1 cellular context compared by ENCODE assay signal in the genomic region with DNA sequence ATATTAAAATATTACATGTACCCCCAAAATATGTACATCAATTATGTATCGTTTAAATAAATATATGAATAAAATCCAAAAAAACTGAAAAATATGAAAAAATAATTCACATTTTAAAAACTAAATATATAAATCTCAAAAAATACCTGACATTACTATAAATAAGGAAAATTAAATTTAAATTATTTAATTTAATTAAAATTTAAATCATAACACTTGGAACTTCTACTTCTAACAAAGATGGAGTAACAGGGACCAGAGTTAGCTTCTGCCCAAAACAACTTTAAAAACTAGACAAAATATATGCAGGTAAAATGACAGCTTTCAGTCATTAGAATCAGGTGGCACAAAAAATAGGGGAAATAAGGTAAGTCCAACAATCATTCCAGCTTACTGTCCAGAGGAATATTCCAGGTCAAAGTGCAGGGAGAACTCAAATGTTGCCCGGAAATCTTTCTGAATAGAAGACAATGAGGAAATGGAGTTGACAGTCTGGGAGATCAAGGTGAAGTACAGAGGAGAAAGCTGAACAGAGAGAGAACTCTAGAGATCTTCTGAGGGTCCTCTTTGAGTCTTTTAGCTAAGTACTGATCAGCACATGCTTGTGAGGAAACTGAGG.
A peak's percentile ranks its signal among the peaks of the same experiment; 100 is the strongest.
TF ChIP-seq lines count a peak whose summit lies in the region.

No MANE protein-coding gene starts in this region.

TF ChIP-seq in HepG2, 621 proteins besides CTCF, POLR2A, EP300 and RAD21 (continued from another document and continues in another):
- TF ChIP-seq, protein P1, sequence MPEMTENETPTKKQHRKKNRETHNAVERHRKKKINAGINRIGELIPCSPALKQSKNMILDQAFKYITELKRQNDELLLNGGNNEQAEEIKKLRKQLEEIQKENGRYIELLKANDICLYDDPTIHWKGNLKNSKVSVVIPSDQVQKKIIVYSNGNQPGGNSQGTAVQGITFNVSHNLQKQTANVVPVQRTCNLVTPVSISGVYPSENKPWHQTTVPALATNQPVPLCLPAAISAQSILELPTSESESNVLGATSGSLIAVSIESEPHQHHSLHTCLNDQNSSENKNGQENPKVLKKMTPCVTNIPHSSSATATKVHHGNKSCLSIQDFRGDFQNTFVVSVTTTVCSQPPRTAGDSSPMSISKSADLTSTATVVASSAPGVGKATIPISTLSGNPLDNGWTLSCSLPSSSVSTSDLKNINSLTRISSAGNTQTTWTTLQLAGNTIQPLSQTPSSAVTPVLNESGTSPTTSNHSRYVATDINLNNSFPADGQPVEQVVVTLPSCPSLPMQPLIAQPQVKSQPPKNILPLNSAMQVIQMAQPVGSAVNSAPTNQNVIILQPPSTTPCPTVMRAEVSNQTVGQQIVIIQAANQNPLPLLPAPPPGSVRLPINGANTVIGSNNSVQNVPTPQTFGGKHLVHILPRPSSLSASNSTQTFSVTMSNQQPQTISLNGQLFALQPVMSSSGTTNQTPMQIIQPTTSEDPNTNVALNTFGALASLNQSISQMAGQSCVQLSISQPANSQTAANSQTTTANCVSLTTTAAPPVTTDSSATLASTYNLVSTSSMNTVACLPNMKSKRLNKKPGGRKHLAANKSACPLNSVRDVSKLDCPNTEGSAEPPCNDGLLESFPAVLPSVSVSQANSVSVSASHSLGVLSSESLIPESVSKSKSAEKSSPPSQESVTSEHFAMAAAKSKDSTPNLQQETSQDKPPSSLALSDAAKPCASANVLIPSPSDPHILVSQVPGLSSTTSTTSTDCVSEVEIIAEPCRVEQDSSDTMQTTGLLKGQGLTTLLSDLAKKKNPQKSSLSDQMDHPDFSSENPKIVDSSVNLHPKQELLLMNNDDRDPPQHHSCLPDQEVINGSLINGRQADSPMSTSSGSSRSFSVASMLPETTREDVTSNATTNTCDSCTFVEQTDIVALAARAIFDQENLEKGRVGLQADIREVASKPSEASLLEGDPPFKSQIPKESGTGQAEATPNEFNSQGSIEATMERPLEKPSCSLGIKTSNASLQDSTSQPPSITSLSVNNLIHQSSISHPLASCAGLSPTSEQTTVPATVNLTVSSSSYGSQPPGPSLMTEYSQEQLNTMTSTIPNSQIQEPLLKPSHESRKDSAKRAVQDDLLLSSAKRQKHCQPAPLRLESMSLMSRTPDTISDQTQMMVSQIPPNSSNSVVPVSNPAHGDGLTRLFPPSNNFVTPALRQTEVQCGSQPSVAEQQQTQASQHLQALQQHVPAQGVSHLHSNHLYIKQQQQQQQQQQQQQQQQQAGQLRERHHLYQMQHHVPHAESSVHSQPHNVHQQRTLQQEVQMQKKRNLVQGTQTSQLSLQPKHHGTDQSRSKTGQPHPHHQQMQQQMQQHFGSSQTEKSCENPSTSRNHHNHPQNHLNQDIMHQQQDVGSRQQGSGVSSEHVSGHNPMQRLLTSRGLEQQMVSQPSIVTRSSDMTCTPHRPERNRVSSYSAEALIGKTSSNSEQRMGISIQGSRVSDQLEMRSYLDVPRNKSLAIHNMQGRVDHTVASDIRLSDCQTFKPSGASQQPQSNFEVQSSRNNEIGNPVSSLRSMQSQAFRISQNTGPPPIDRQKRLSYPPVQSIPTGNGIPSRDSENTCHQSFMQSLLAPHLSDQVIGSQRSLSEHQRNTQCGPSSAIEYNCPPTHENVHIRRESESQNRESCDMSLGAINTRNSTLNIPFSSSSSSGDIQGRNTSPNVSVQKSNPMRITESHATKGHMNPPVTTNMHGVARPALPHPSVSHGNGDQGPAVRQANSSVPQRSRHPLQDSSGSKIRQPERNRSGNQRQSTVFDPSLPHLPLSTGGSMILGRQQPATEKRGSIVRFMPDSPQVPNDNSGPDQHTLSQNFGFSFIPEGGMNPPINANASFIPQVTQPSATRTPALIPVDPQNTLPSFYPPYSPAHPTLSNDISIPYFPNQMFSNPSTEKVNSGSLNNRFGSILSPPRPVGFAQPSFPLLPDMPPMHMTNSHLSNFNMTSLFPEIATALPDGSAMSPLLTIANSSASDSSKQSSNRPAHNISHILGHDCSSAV (CRISPR knock-in tag; IDR thresholded peaks at IDR 0.05; ENCODE audit: borderline replicate concordance): no peak
- TF ChIP-seq ZNF337 (CRISPR knock-in tag; IDR thresholded peaks at IDR 0.05; ENCODE audit: borderline replicate concordance, low read depth) (no peak), KAT8 (CRISPR knock-in tag; IDR thresholded peaks at IDR 0.05) (peak; percentile 38; the same call in 1 of the 2 replicates), ZC3H13 (CRISPR knock-in tag; IDR thresholded peaks at IDR 0.05) (no peak), ZNF230 (CRISPR knock-in tag; IDR thresholded peaks at IDR 0.05) (no peak), ZEB1 (IDR thresholded peaks at IDR 0.05; ENCODE audit: insufficient replicate concordance, low read depth) (no peak), FOXC1 (CRISPR knock-in tag; IDR thresholded peaks at IDR 0.05; ENCODE audit: borderline replicate concordance) (no peak), BORCS8-MEF2B (CRISPR knock-in tag; IDR thresholded peaks at IDR 0.05) (no peak), SYNCRIP (IDR thresholded peaks at IDR 0.05; ENCODE audit: insufficient read depth, low read depth, low read length) (no peak), NR2F1 (CRISPR knock-in tag; IDR thresholded peaks at IDR 0.05) (no peak), KLF15 (CRISPR knock-in tag; IDR thresholded peaks at IDR 0.05; ENCODE audit: borderline replicate concordance) (no peak), KMT2A (CRISPR knock-in tag; IDR thresholded peaks at IDR 0.05) (no peak), NFYB (CRISPR knock-in tag; IDR thresholded peaks at IDR 0.05) (no peak), DMAP1 (CRISPR knock-in tag; IDR thresholded peaks at IDR 0.05) (0 out of 2 replicates have a peak, but pooled peaks have one; percentile 42), NFYC (CRISPR knock-in tag; IDR thresholded peaks at IDR 0.05) (no peak), ZFAT (CRISPR knock-in tag; conservative IDR thresholded peaks at IDR 0.05) (no peak), TARDBP (CRISPR knock-in tag; IDR thresholded peaks at IDR 0.05) (no peak), KDM1A (CRISPR knock-in tag; IDR thresholded peaks at IDR 0.05) (no peak), KAT2B (IDR thresholded peaks at IDR 0.05; ENCODE audit: borderline replicate concordance, low read depth, low read length) (no peak)
- TF ChIP-seq, protein P2, sequence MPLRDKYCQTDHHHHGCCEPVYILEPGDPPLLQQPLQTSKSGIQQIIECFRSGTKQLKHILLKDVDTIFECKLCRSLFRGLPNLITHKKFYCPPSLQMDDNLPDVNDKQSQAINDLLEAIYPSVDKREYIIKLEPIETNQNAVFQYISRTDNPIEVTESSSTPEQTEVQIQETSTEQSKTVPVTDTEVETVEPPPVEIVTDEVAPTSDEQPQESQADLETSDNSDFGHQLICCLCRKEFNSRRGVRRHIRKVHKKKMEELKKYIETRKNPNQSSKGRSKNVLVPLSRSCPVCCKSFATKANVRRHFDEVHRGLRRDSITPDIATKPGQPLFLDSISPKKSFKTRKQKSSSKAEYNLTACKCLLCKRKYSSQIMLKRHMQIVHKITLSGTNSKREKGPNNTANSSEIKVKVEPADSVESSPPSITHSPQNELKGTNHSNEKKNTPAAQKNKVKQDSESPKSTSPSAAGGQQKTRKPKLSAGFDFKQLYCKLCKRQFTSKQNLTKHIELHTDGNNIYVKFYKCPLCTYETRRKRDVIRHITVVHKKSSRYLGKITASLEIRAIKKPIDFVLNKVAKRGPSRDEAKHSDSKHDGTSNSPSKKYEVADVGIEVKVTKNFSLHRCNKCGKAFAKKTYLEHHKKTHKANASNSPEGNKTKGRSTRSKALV (CRISPR knock-in tag; IDR thresholded peaks at IDR 0.05): no peak
- TF ChIP-seq, protein P3, sequence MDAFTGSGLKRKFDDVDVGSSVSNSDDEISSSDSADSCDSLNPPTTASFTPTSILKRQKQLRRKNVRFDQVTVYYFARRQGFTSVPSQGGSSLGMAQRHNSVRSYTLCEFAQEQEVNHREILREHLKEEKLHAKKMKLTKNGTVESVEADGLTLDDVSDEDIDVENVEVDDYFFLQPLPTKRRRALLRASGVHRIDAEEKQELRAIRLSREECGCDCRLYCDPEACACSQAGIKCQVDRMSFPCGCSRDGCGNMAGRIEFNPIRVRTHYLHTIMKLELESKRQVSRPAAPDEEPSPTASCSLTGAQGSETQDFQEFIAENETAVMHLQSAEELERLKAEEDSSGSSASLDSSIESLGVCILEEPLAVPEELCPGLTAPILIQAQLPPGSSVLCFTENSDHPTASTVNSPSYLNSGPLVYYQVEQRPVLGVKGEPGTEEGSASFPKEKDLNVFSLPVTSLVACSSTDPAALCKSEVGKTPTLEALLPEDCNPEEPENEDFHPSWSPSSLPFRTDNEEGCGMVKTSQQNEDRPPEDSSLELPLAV (CRISPR knock-in tag; conservative IDR thresholded peaks at IDR 0.05; ENCODE audit: low read depth): no peak
- TF ChIP-seq, protein P4, sequence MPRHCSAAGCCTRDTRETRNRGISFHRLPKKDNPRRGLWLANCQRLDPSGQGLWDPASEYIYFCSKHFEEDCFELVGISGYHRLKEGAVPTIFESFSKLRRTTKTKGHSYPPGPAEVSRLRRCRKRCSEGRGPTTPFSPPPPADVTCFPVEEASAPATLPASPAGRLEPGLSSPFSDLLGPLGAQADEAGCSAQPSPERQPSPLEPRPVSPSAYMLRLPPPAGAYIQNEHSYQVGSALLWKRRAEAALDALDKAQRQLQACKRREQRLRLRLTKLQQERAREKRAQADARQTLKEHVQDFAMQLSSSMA (CRISPR knock-in tag; IDR thresholded peaks at IDR 0.05): no peak
- TF ChIP-seq, protein P5, sequence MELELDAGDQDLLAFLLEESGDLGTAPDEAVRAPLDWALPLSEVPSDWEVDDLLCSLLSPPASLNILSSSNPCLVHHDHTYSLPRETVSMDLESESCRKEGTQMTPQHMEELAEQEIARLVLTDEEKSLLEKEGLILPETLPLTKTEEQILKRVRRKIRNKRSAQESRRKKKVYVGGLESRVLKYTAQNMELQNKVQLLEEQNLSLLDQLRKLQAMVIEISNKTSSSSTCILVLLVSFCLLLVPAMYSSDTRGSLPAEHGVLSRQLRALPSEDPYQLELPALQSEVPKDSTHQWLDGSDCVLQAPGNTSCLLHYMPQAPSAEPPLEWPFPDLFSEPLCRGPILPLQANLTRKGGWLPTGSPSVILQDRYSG (CRISPR knock-in tag; IDR thresholded peaks at IDR 0.05): no peak
- TF ChIP-seq, protein P6, sequence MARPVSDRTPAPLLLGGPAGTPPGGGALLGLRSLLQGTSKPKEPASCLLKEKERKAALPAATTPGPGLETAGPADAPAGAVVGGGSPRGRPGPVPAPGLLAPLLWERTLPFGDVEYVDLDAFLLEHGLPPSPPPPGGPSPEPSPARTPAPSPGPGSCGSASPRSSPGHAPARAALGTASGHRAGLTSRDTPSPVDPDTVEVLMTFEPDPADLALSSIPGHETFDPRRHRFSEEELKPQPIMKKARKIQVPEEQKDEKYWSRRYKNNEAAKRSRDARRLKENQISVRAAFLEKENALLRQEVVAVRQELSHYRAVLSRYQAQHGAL (CRISPR knock-in tag; IDR thresholded peaks at IDR 0.05; ENCODE audit: not compliant biosample characterization): no peak
- TF ChIP-seq, protein P7, sequence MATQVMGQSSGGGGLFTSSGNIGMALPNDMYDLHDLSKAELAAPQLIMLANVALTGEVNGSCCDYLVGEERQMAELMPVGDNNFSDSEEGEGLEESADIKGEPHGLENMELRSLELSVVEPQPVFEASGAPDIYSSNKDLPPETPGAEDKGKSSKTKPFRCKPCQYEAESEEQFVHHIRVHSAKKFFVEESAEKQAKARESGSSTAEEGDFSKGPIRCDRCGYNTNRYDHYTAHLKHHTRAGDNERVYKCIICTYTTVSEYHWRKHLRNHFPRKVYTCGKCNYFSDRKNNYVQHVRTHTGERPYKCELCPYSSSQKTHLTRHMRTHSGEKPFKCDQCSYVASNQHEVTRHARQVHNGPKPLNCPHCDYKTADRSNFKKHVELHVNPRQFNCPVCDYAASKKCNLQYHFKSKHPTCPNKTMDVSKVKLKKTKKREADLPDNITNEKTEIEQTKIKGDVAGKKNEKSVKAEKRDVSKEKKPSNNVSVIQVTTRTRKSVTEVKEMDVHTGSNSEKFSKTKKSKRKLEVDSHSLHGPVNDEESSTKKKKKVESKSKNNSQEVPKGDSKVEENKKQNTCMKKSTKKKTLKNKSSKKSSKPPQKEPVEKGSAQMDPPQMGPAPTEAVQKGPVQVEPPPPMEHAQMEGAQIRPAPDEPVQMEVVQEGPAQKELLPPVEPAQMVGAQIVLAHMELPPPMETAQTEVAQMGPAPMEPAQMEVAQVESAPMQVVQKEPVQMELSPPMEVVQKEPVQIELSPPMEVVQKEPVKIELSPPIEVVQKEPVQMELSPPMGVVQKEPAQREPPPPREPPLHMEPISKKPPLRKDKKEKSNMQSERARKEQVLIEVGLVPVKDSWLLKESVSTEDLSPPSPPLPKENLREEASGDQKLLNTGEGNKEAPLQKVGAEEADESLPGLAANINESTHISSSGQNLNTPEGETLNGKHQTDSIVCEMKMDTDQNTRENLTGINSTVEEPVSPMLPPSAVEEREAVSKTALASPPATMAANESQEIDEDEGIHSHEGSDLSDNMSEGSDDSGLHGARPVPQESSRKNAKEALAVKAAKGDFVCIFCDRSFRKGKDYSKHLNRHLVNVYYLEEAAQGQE (IDR thresholded peaks at IDR 0.05; ENCODE audit: borderline replicate concordance in 1 of 2, low read depth in 1 of 2, low read length in 2 of 2): no peak
- TF ChIP-seq, protein P8, sequence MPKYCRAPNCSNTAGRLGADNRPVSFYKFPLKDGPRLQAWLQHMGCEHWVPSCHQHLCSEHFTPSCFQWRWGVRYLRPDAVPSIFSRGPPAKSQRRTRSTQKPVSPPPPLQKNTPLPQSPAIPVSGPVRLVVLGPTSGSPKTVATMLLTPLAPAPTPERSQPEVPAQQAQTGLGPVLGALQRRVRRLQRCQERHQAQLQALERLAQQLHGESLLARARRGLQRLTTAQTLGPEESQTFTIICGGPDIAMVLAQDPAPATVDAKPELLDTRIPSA (CRISPR knock-in tag; IDR thresholded peaks at IDR 0.05; ENCODE audit: borderline replicate concordance): no peak
- TF ChIP-seq, protein P9, sequence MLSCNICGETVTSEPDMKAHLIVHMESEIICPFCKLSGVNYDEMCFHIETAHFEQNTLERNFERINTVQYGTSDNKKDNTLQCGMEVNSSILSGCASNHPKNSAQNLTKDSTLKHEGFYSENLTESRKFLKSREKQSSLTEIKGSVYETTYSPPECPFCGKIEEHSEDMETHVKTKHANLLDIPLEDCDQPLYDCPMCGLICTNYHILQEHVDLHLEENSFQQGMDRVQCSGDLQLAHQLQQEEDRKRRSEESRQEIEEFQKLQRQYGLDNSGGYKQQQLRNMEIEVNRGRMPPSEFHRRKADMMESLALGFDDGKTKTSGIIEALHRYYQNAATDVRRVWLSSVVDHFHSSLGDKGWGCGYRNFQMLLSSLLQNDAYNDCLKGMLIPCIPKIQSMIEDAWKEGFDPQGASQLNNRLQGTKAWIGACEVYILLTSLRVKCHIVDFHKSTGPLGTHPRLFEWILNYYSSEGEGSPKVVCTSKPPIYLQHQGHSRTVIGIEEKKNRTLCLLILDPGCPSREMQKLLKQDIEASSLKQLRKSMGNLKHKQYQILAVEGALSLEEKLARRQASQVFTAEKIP (CRISPR knock-in tag; IDR thresholded peaks at IDR 0.05; ENCODE audit: borderline replicate concordance): no peak
